Comparison of ENCODE assay signal across 36 cellular contexts in the genomic region with DNA sequence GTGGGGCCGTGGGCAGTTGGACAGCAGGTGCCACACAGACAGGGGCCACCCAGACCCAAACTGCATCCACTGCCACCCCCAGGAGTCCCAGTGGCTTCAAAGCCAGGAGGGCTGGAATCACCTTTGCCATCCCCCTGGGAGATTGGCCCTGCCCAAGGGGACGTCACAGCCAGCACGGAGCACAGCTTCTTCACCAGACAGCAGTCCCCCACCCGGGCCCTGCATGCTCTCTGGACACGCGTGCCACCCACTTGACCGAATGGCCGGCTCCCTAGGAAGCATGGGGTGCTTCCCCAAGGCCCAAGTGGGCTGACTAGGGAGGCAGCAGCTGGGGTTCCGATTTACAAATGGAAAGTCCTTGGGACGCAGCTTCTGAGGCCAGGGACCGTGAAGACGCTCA.
"Had no signal": no experiment of that assay in that cellular context is flagged by ENCODE, and none has a peak within 500 bp of the region (broad histone marks: within the 10 kb centered on the region; RNA-seq: fewer than 3 reads in every experiment).

No MANE protein-coding gene starts in this region.

- ATAC-seq: activated CD8-positive, alpha-beta T cell treated with anti-CD3 and anti-CD28 coated beads for 36 hours; activated naive CD8-positive, alpha-beta T cell treated with anti-CD3 and anti-CD28 coated beads, Interleukin-2, amount 50 U/mL, for 24 hours had no signal

- H3K27ac Mint-ChIP-seq: activated B cell treated with CpG ODN at 0.5 μM for 24 hours; activated CD4-positive, alpha-beta memory T cell treated with anti-CD3 and anti-CD28 coated beads for 36 hours; activated CD4-positive, alpha-beta T cell treated with anti-CD3 and anti-CD28 coated beads, Interleukin-2, amount 10 ng/mL, durations not matched to agents 24 days and 14 days; activated CD8-positive, alpha-beta T cell treated with anti-CD3 and anti-CD28 coated beads for 36 hours; activated naive CD4-positive, alpha-beta T cell treated with anti-CD3 and anti-CD28 coated beads, Interleukin-2, amount 10 ng/mL, durations not matched to agents 7 days and 5 days; activated naive CD4-positive, alpha-beta T cell treated with anti-CD3 and anti-CD28 coated beads, Interleukin-2, amount 50 U/mL, for 24 hours; activated naive CD8-positive, alpha-beta T cell; activated naive CD8-positive, alpha-beta T cell treated with anti-CD3 and anti-CD28 coated beads, Interleukin-2, amount 10 ng/mL, durations not matched to agents 7 days and 5 days; activated naive CD8-positive, alpha-beta T cell treated with anti-CD3 and anti-CD28 coated beads, Interleukin-2, amount 50 U/mL, for 24 hours; activated T-helper 2 cell treated with anti-CD3 and anti-CD28 coated beads, Interferon-gamma antibody, Interleukin-2, Interleukin-4, amounts not matched to agents 10 μg/mL and 5 μg/mL and 100 μg/mL, durations not matched to agents 14 hours and 24 hours and 36 hours; brain; T-helper 1 cell treated with Interleukin-12 subunit alpha and Interleukin-12 subunit beta and Interleukin-4 antibody, amounts not matched to agents 30 μg/mL and 1 μg/mL, for 36 hours; T-helper 2 cell treated with Interferon-gamma antibody and Interleukin-4, amounts not matched to agents 5 μg/mL and 100 μg/mL, for 36 hours had no signal

- H3K4me3 Mint-ChIP-seq: activated B cell treated with CpG ODN at 0.5 μM for 24 hours; activated CD4-positive, alpha-beta memory T cell treated with anti-CD3 and anti-CD28 coated beads for 36 hours; activated CD4-positive, alpha-beta T cell treated with anti-CD3 and anti-CD28 coated beads, Interleukin-2, amount 10 ng/mL, durations not matched to agents 24 days and 14 days; activated CD8-positive, alpha-beta T cell treated with anti-CD3 and anti-CD28 coated beads for 36 hours; activated naive CD4-positive, alpha-beta T cell treated with anti-CD3 and anti-CD28 coated beads, Interleukin-2, amount 10 ng/mL, durations not matched to agents 7 days and 5 days; activated naive CD4-positive, alpha-beta T cell treated with anti-CD3 and anti-CD28 coated beads, Interleukin-2, amount 50 U/mL, for 24 hours; activated naive CD8-positive, alpha-beta T cell; activated naive CD8-positive, alpha-beta T cell treated with anti-CD3 and anti-CD28 coated beads, Interleukin-2, amount 10 ng/mL, durations not matched to agents 7 days and 5 days; activated naive CD8-positive, alpha-beta T cell treated with anti-CD3 and anti-CD28 coated beads, Interleukin-2, amount 50 U/mL, for 24 hours; activated T-cell treated with anti-CD3 and anti-CD28 coated beads, Interleukin-2, amount 50 U/mL, for 4 hours; brain; central memory CD8-positive, alpha-beta T cell; T-helper 1 cell treated with Interleukin-12 subunit alpha and Interleukin-12 subunit beta and Interleukin-4 antibody, amounts not matched to agents 30 μg/mL and 1 μg/mL, for 36 hours; T-helper 2 cell treated with Interferon-gamma antibody and Interleukin-4, amounts not matched to agents 5 μg/mL and 100 μg/mL, for 36 hours had no signal

- H3K27me3 ChIP-seq: ascending aorta, cardiac muscle cell had no signal

- DNase-seq: activated B cell treated with CpG ODN at 0.5 μM for 24 hours; activated CD4-positive, alpha-beta memory T cell treated with anti-CD3 and anti-CD28 coated beads for 36 hours; activated CD4-positive, alpha-beta T cell treated with anti-CD3 and anti-CD28 coated beads for 4 hours; activated CD4-positive, alpha-beta T cell treated with anti-CD3 and anti-CD28 coated beads, Interleukin-2, amount 10 ng/mL, durations not matched to agents 24 days and 14 days; activated CD4-positive, alpha-beta T cell treated with anti-CD3 and anti-CD28 coated beads, Interleukin-2, amount 50 U/mL, for 1 hour; activated CD4-positive, alpha-beta T cell treated with anti-CD3 and anti-CD28 coated beads, Interleukin-2, amount 50 U/mL, for 4 hours; activated CD4-positive, CD25-positive, alpha-beta regulatory T cell treated with anti-CD3 and anti-CD28 coated beads, Interleukin-2, amount 50 U/mL, for 72 hours; activated CD8-positive, alpha-beta memory T cell treated with anti-CD3 and anti-CD28 coated beads, Interleukin-2, amount 50 U/mL, for 4 hours; activated CD8-positive, alpha-beta T cell treated with anti-CD3 and anti-CD28 coated beads for 36 hours; activated effector memory CD4-positive, alpha-beta T cell treated with Interleukin-2 at 50 U/mL for 16 hours; activated gamma-delta T cell; activated naive CD4-positive, alpha-beta T cell treated with anti-CD3 and anti-CD28 coated beads, Interleukin-2, amount 10 ng/mL, durations not matched to agents 7 days and 5 days; activated naive CD4-positive, alpha-beta T cell treated with Interleukin-2 at 50 U/mL for 16 hours; activated naive CD8-positive, alpha-beta T cell treated with anti-CD3 and anti-CD28 coated beads, Interleukin-2, amount 10 ng/mL, durations not matched to agents 7 days and 5 days; activated naive CD8-positive, alpha-beta T cell treated with anti-CD3 and anti-CD28 coated beads, Interleukin-2, amount 50 U/mL, for 24 hours; activated T-cell treated with anti-CD3 and anti-CD28 coated beads for 4 hours; activated T-cell treated with anti-CD3 and anti-CD28 coated beads, Interleukin-2, amount 50 U/mL, for 1 hour; activated T-cell treated with anti-CD3 and anti-CD28 coated beads, Interleukin-2, amount 50 U/mL, for 4 hours; amygdala; anterior cingulate cortex; SW 1271; T-helper 1 cell; T-helper 2 cell; T-helper 9 cell had no signal

- H3K4me1 Mint-ChIP-seq: activated B cell treated with CpG ODN at 0.5 μM for 24 hours; activated CD4-positive, alpha-beta T cell treated with anti-CD3 and anti-CD28 coated beads, Interleukin-2, amount 10 ng/mL, durations not matched to agents 24 days and 14 days; activated naive CD4-positive, alpha-beta T cell treated with anti-CD3 and anti-CD28 coated beads, Interleukin-2, amount 10 ng/mL, durations not matched to agents 7 days and 5 days; activated naive CD4-positive, alpha-beta T cell treated with anti-CD3 and anti-CD28 coated beads, Interleukin-2, amount 50 U/mL, for 24 hours; activated naive CD8-positive, alpha-beta T cell treated with anti-CD3 and anti-CD28 coated beads, Interleukin-2, amount 10 ng/mL, durations not matched to agents 7 days and 5 days; activated naive CD8-positive, alpha-beta T cell treated with anti-CD3 and anti-CD28 coated beads, Interleukin-2, amount 50 U/mL, for 24 hours; brain; central memory CD8-positive, alpha-beta T cell had no signal

- H3K9me3 Mint-ChIP-seq: activated B cell treated with CpG ODN at 0.5 μM for 24 hours; activated CD4-positive, alpha-beta memory T cell treated with anti-CD3 and anti-CD28 coated beads for 36 hours; activated CD4-positive, alpha-beta T cell treated with anti-CD3 and anti-CD28 coated beads, Interleukin-2, amount 10 ng/mL, durations not matched to agents 24 days and 14 days; activated CD8-positive, alpha-beta T cell treated with anti-CD3 and anti-CD28 coated beads for 36 hours; activated naive CD4-positive, alpha-beta T cell treated with anti-CD3 and anti-CD28 coated beads, Interleukin-2, amount 10 ng/mL, durations not matched to agents 7 days and 5 days; activated naive CD4-positive, alpha-beta T cell treated with anti-CD3 and anti-CD28 coated beads, Interleukin-2, amount 50 U/mL, for 24 hours; activated naive CD8-positive, alpha-beta T cell treated with anti-CD3 and anti-CD28 coated beads, Interleukin-2, amount 10 ng/mL, durations not matched to agents 7 days and 5 days; activated naive CD8-positive, alpha-beta T cell treated with anti-CD3 and anti-CD28 coated beads, Interleukin-2, amount 50 U/mL, for 24 hours; activated T-cell treated with anti-CD3 and anti-CD28 coated beads, Interleukin-2, amount 50 U/mL, for 4 hours; activated T-helper 2 cell treated with anti-CD3 and anti-CD28 coated beads, Interferon-gamma antibody, Interleukin-2, Interleukin-4, amounts not matched to agents 10 μg/mL and 5 μg/mL and 100 μg/mL, durations not matched to agents 14 hours and 24 hours and 36 hours; brain; central memory CD8-positive, alpha-beta T cell; T-helper 1 cell treated with Interleukin-12 subunit alpha and Interleukin-12 subunit beta and Interleukin-4 antibody, amounts not matched to agents 30 μg/mL and 1 μg/mL, for 36 hours; T-helper 2 cell treated with Interferon-gamma antibody and Interleukin-4, amounts not matched to agents 5 μg/mL and 100 μg/mL, for 36 hours had no signal

- H3K9me3 ChIP-seq: ascending aorta had no signal

- FAIRE-seq: bronchial epithelial cell, TTC549 had no signal

- H3K4me1 ChIP-seq: ascending aorta had no signal

- H3K4me3 ChIP-seq: ascending aorta, cardiac muscle cell had no signal

- H3K27ac ChIP-seq: ascending aorta, cardiac muscle cell, VCaP had no signal
